ENCODE assay signal across 8 cellular contexts in the genomic region with DNA sequence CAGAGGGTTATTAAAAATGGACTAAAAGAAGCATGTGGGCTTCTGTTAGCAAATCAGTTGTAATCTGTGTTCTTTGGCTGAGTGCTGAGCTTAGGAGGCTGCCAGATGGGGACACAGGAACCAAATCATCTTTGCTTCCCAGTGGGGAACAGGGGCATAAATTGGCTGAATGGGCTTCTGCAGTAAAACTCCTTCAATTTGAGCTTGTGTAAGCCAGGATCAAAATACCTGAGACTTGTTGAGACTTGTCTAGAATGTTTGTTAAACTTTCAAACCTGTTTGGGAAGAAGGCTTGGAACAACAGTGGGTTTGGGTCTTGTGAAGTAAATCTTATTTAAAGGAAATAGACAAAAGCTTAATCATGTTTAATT. TPM values are rescaled to one million over a fixed set of nuclear protein-coding genes. Genes with fewer than 3 reads are reported as not detected.
DNase-seq lines count a peak whose midpoint lies in the region; ATAC-seq, FAIRE-seq and TF ChIP-seq lines count a peak whose summit lies in the region.

No MANE protein-coding gene starts in this region.

- intact Hi-C loops in kidney (cut with DNase I) (no loop called here), dorsolateral prefrontal cortex (cut with DNase I) (loop anchor here in 1 of 2 donors (5.0 kb wide), 1 partner anchor 51 kb away; no protein-coding TSS in a partner anchor)

- no peak for TF ChIP-seq POLR2A in gastroesophageal sphincter (IDR thresholded peaks at IDR 0.05)

- H3K36me3 ChIP-seq in astrocyte (ENCODE audit: insufficient read depth, low read length) (no peaks in the 10 kb centered on the region), mesodermal cell (ENCODE audit: control insufficient read depth, insufficient read depth, low read length) (no peaks in the 10 kb centered on the region), gastroesophageal sphincter (no peaks in the 10 kb centered on the region), kidney (ENCODE audit: control insufficient read depth in 1 of 2, insufficient read depth in 2 of 2, low read length in 2 of 2) (no peaks in the 10 kb centered on the region)

- no peaks in the 10 kb centered on the region for H3K9me3 Mint-ChIP-seq in astrocyte (ENCODE audit: unreplicated experiment)

- TF ChIP-seq CTCF in astrocyte (IDR thresholded peaks at IDR 0.05; ENCODE audit: insufficient read depth, low read depth, low read length) (no peak), gastroesophageal sphincter (IDR thresholded peaks at IDR 0.05) (no peak), kidney (IDR thresholded peaks at IDR 0.05; ENCODE audit: borderline replicate concordance, extremely low read depth, insufficient read depth) (no peak), dorsolateral prefrontal cortex (IDR thresholded peaks at IDR 0.05 in 54 of 56, conservative IDR thresholded peaks at IDR 0.05 in 2 of 56; ENCODE audit: low read depth in 1 of 56, partially characterized antibody in 56 of 56) (no peak)

- no peak for FAIRE-seq in astrocyte (lab: Jason Lieb, UNC)
- FAIRE-seq in kidney (lab: Jason Lieb, UNC), result no peak

- no peaks in the 10 kb centered on the region for H4K20me1 ChIP-seq in astrocyte (ENCODE audit: insufficient read depth, low read length)

- no peak overlapping the region for H3K4me3 Mint-ChIP-seq in astrocyte (ENCODE audit: unreplicated experiment)

- H3K9ac ChIP-seq in astrocyte (ENCODE audit: low read length), result peak overlapping the region; percentile 54
- H3K9ac ChIP-seq in kidney (ENCODE audit: low read length in 2 of 2), result no peak overlapping the region

- peaks cover 4% of the 10 kb centered on the region for H3K36me3 Mint-ChIP-seq in astrocyte (ENCODE audit: low read depth, unreplicated experiment)

- ATAC-seq in gastroesophageal sphincter, result no peak
- no peak for ATAC-seq in GM19351 (IDR thresholded peaks at IDR 0.05; ENCODE audit: unreplicated experiment)

- peak overlapping the region; percentile 40 for H2AFZ ChIP-seq in astrocyte (ENCODE audit: low read depth, low read length)

- H3K4me2 ChIP-seq in astrocyte (ENCODE audit: low read length), result peak overlapping the region; percentile 67

- H3K4me1 ChIP-seq in astrocyte (ENCODE audit: insufficient read depth, low read length) (peaks cover 46% of the 10 kb centered on the region), mesodermal cell (ENCODE audit: control insufficient read depth, insufficient read depth, low read length, poor library complexity, severe bottlenecking) (peaks cover 60% of the 10 kb centered on the region), gastroesophageal sphincter (peaks cover 0 to 8% (median 3%) of the 10 kb centered on the region in 3 donors), kidney (ENCODE audit: control insufficient read depth in 1 of 2, insufficient read depth in 1 of 2, low read depth in 1 of 2, low read length in 2 of 2) (peaks cover 0 to 4% of the 10 kb centered on the region in 2 donors)

- H3K27me3 Mint-ChIP-seq in astrocyte (ENCODE audit: low read depth, unreplicated experiment), result no peaks in the 10 kb centered on the region

- H3K27ac ChIP-seq in astrocyte (ENCODE audit: low read depth, low read length), result peak overlapping the region; percentile 72
- H3K27ac ChIP-seq in mesodermal cell (ENCODE audit: low read depth, low read length, severe bottlenecking), result peak overlapping the region; percentile 55
- H3K27ac ChIP-seq in gastroesophageal sphincter, result no peak overlapping the region
- H3K27ac ChIP-seq in kidney (ENCODE audit: low read depth in 2 of 2, low read length in 2 of 2), result no peak overlapping the region
- H3K27ac ChIP-seq in dorsolateral prefrontal cortex, result peak overlapping the region in 20 of 59 donors; percentile 6 to 74 (median 41)

- H3K27ac Mint-ChIP-seq in astrocyte (ENCODE audit: unreplicated experiment), result peak overlapping the region; percentile 90

- H3K4me3 ChIP-seq in astrocyte (ENCODE audit: insufficient read depth, low read depth, low read length) (no peak overlapping the region), mesodermal cell (ENCODE audit: extremely low read depth, insufficient read depth, low read length, poor library complexity, severe bottlenecking) (no peak overlapping the region), gastroesophageal sphincter (no peak overlapping the region), kidney (ENCODE audit: low read length in 2 of 2) (no peak overlapping the region), dorsolateral prefrontal cortex (peak overlapping the region in 2 of 59 donors; percentile 5 to 32)

- no peaks in the 10 kb centered on the region for H3K9me3 ChIP-seq in astrocyte (ENCODE audit: insufficient read depth, low read depth, low read length)
- H3K9me3 ChIP-seq in mesodermal cell (ENCODE audit: control insufficient read depth, low read length), result no peaks in the 10 kb centered on the region
- H3K9me3 ChIP-seq in gastroesophageal sphincter, result no peaks in the 10 kb centered on the region
- no peaks in the 10 kb centered on the region for H3K9me3 ChIP-seq in kidney (ENCODE audit: control insufficient read depth in 1 of 2, low read length in 2 of 2)

- DNase-seq in COR-L47 (lab: John Stamatoyannopoulos, UW) (peak; percentile 71), NCI-H1105 treated with DMSO at 0.1 percent for 48 hours (lab: John Stamatoyannopoulos, UW) (peak; percentile 91), astrocyte (ENCODE audit: low read depth) (peak; percentile 42), kidney (no peak), dorsolateral prefrontal cortex (no peak)

- no peaks in the 10 kb centered on the region for H3K27me3 ChIP-seq in astrocyte (ENCODE audit: insufficient read depth, low read length)
- no peaks in the 10 kb centered on the region for H3K27me3 ChIP-seq in gastroesophageal sphincter
- H3K27me3 ChIP-seq in dorsolateral prefrontal cortex, result no peaks in the 10 kb centered on the region

- H3K4me1 Mint-ChIP-seq in astrocyte (ENCODE audit: low read depth, unreplicated experiment), result peaks cover 63% of the 10 kb centered on the region

- TF ChIP-seq EP300 in gastroesophageal sphincter (IDR thresholded peaks at IDR 0.05), result no peak

- peaks cover 18% of the 10 kb centered on the region for H3K79me2 ChIP-seq in astrocyte (ENCODE audit: insufficient read depth, low read length)

RNA-seq across cellular contexts. Expression of gene TNFAIP8, which starts 32.2 kb away (rescaled TPM):
- 25.9 and 33.1 TPM in 2 replicates for total RNA-seq in astrocyte
- 19.2 TPM for polyA plus RNA-seq in mesodermal cell (2013, experiment 1 of 2)
- 22.3 TPM for polyA plus RNA-seq in mesodermal cell (2013, experiment 2 of 2)
- total RNA-seq in gastroesophageal sphincter, result 10 to 100 TPM; 25.4 to 76.7 (median 31.6) TPM
- total RNA-seq in kidney, result 41.5 TPM
- 13.3 TPM for polyA plus RNA-seq in kidney (ENCODE audit: insufficient read depth, low read depth, low replicate concordance)
- 1 to 10 TPM in 105 of 120 experiments, under 1 TPM in 15; 0.25 to 6.9 (median 1.9) TPM for total RNA-seq in dorsolateral prefrontal cortex

Comparison
In these comparisons a context has a peak if more than half of its experiments do, and no peak if none do; other contexts are left out.
1. DNase-seq: peak in COR-L47 (single experiment), NCI-H1105 treated with DMSO at 0.1 percent for 48 hours (single experiment) and astrocyte (single experiment); none in kidney (single experiment) and dorsolateral prefrontal cortex (0 of 10).
2. H3K27ac ChIP-seq: peak in astrocyte (single experiment) and mesodermal cell (single experiment); none in gastroesophageal sphincter (0 of 4) and kidney (0 of 2).